ENCODE assay signal across 2 cellular contexts in genomic region chr9:114130624-114131277, GRCh38.
TF ChIP-seq lines count a peak whose summit lies in the region.

No MANE protein-coding gene starts in this region.

TF ChIP-seq in liver, 16 proteins besides CTCF, POLR2A, EP300 and RAD21 (continued from another document):
- TF ChIP-seq ZBTB33 (IDR thresholded peaks at IDR 0.05) (no peak), FOXA1 (IDR thresholded peaks at IDR 0.05) (no peak), JUND (IDR thresholded peaks at IDR 0.05) (no peak), SP1 (IDR thresholded peaks at IDR 0.05) (peak; percentile 90), TAF1 (conservative IDR thresholded peaks at IDR 0.05) (no peak), YY1 (IDR thresholded peaks at IDR 0.05) (no peak), FOXA2 (IDR thresholded peaks at IDR 0.05) (no peak), HNF4G (IDR thresholded peaks at IDR 0.05) (peak; percentile 80), EGR1 (IDR thresholded peaks at IDR 0.05; ENCODE audit: low read depth in 2 of 2) (no peak)

TF ChIP-seq in SK-N-SH treated with all-trans-retinoic acid at 6 μM for 48 hours, 23 proteins besides CTCF, POLR2A, EP300 and RAD21 (continued from another document):
- TF ChIP-seq ISL1 (CRISPR knock-in tag; IDR thresholded peaks at IDR 0.05) (no peak), ZNF565 (CRISPR knock-in tag; conservative IDR thresholded peaks at IDR 0.05; ENCODE audit: low read depth) (no peak), CREB5 (CRISPR knock-in tag; IDR thresholded peaks at IDR 0.05; ENCODE audit: low read depth) (no peak), RARB (CRISPR knock-in tag; IDR thresholded peaks at IDR 0.05) (no peak), ZNF70 (CRISPR knock-in tag; IDR thresholded peaks at IDR 0.05) (no peak), ZFP30 (CRISPR knock-in tag; IDR thresholded peaks at IDR 0.05) (no peak), SNAI2 (CRISPR knock-in tag; IDR thresholded peaks at IDR 0.05) (no peak), POU6F1 (CRISPR knock-in tag; IDR thresholded peaks at IDR 0.05; ENCODE audit: borderline replicate concordance, low read depth) (no peak)
